In the genomic region with DNA sequence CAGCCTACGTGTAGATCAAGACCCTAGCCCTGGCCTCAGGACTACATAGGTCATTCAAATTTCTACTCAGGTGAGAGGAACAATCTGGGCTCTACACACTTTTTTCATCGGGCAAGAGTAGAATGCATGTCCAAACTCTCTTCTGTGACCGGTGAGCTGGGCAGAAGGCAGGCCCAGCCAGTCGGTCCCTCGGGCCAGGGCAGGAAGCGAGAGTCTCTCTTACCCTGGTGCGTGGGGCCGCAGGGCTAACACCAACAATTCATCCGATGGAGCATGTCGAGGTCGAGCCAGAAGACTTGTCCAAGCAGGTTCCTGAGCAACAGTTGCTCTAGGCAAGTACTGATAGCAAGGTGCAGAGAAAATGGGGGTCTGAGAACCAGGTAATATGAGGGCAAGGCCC, we compare ENCODE assay signal across 18 cellular contexts.
DNase-seq lines count a peak whose midpoint lies in the region; ATAC-seq and TF ChIP-seq lines count a peak whose summit lies in the region.
"Had no signal": no experiment of that assay in that cellular context is flagged by ENCODE, and none has a peak within 500 bp of the region (broad histone marks: within the 10 kb centered on the region; RNA-seq: fewer than 3 reads in every experiment).

No MANE protein-coding gene starts in this region.

- H3K9me3 ChIP-seq in Peyer's patch = no peaks in the 10 kb centered on the region

- H3K27ac ChIP-seq in angular gyrus (ENCODE audit: low read depth, low read length) (peak overlapping the region; percentile 81), caudate nucleus (ENCODE audit: low read depth, low read length) (peak overlapping the region; percentile 79), temporal lobe (ENCODE audit: low read depth, low read length) (peak overlapping the region; percentile 21), Peyer's patch (no peak overlapping the region)
- H3K27ac ChIP-seq: C4-2B had no signal

- ATAC-seq in esophagus mucosa (peak; percentile 22), HG03175 (IDR thresholded peaks at IDR 0.05; ENCODE audit: unreplicated experiment) (no peak)
- ATAC-seq: HCT116, HepG2 had no signal

- DNase-seq in caudate nucleus (lab: John Stamatoyannopoulos, UW) = no peak
- no peak for DNase-seq in Peyer's patch
- DNase-seq in cerebellum (ENCODE audit: low spot score) = no peak
- DNase-seq: ACHN; Caco-2; CD4-positive, alpha-beta T cell; DMS153; DMS79; GDM1; GOT3; H7 had no signal

- H3K36me3 ChIP-seq in Peyer's patch = no peaks in the 10 kb centered on the region

- no peak for TF ChIP-seq POLR2A in Peyer's patch (IDR thresholded peaks at IDR 0.05)

- H3K4me3 ChIP-seq in Peyer's patch = no peak overlapping the region

- H3K27me3 ChIP-seq in Peyer's patch = no peaks in the 10 kb centered on the region

- H3K4me1 ChIP-seq in Peyer's patch = no peaks in the 10 kb centered on the region
- H3K4me1 ChIP-seq: Caco-2 had no signal

- no peak for TF ChIP-seq CTCF in Peyer's patch (IDR thresholded peaks at IDR 0.05)

Comparison
In these comparisons a context has a peak if more than half of its experiments do, and no peak if none do; other contexts are left out.
1. H3K27ac ChIP-seq: peak in angular gyrus (single experiment), caudate nucleus (single experiment) and temporal lobe (single experiment); none in Peyer's patch (0 of 4).